Comparison of ENCODE assay signal across 1 cellular context in the genomic region with DNA sequence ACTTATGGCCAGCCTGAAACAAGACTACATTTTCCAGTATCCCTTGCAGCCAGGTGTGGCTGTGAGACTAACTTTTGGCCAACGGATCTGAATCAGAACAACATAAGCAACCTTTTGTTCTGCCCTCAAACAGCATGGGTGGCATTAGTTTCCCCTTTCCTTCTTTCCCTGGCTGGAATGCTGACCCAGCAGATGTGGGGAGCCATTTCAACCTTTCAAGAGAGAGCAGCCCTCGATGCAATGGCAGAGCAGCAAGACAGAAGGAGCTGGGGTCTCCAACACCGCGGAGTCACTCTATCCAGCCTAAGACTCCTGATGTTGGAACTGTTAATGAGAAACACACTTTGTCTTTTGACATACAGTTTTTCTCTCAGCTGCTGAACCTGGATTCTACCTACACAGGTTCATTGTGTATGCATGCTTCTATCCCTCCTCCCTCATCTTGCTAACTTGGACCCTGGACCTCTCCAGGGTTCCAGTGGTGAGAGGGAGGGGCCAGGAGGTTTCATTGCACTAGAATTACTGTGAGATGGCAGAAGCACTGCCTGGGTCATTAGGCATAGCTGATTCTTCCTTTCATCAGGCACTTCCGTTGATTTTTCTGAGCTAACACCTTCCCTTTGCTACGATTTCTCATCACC.
TF ChIP-seq lines count a peak whose summit lies in the region.

No MANE protein-coding gene starts in this region.

TF ChIP-seq in HepG2, 621 proteins besides CTCF, POLR2A, EP300 and RAD21 (continued from another document and continues in another):
- TF ChIP-seq, protein P1, sequence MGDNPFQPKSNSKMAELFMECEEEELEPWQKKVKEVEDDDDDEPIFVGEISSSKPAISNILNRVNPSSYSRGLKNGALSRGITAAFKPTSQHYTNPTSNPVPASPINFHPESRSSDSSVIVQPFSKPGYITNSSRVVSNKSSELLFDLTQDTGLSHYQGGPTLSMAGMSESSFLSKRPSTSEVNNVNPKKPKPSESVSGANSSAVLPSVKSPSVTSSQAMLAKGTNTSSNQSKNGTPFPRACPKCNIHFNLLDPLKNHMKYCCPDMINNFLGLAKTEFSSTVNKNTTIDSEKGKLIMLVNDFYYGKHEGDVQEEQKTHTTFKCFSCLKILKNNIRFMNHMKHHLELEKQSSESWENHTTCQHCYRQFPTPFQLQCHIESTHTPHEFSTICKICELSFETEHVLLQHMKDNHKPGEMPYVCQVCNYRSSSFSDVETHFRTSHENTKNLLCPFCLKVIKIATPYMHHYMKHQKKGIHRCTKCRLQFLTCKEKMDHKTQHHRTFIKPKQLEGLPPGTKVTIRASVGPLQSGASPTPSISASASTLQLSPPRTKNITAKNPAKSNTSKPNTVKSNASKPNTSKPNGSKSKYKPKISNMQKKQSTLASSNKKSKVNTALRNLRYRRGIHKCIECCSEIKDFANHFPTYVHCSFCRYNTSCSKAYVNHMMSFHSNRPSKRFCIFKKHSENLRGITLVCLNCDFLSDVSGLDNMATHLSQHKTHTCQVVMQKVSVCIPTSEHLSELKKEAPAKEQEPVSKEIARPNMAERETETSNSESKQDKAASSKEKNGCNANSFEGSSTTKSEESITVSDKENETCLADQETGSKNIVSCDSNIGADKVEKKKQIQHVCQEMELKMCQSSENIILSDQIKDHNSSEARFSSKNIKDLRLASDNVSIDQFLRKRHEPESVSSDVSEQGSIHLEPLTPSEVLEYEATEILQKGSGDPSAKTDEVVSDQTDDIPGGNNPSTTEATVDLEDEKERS (CRISPR knock-in tag; IDR thresholded peaks at IDR 0.05) = no peak
- TF ChIP-seq ARNT (IDR thresholded peaks at IDR 0.05) (no peak), KAT2B (IDR thresholded peaks at IDR 0.05; ENCODE audit: borderline replicate concordance, low read depth, low read length) (no peak), ZNF672 (CRISPR knock-in tag; IDR thresholded peaks at IDR 0.05) (no peak), RFX1 (IDR thresholded peaks at IDR 0.05) (no peak), SMAD1 (CRISPR knock-in tag; IDR thresholded peaks at IDR 0.05; ENCODE audit: borderline replicate concordance, low read depth) (no peak), MEF2D (CRISPR knock-in tag; IDR thresholded peaks at IDR 0.05) (no peak), TGIF2 (CRISPR knock-in tag; IDR thresholded peaks at IDR 0.05) (0 out of 2 replicates have a peak, but pooled peaks have one; percentile 27), ZNF263 (CRISPR knock-in tag; IDR thresholded peaks at IDR 0.05) (peak; percentile 91), HNF4G (IDR thresholded peaks at IDR 0.05; ENCODE audit: borderline replicate concordance, low read depth, low read length) (peak; percentile 59; the same call in 1 of the 2 replicates), HNF4G (CRISPR knock-in tag; IDR thresholded peaks at IDR 0.05; ENCODE audit: borderline replicate concordance, low read depth) (peak; percentile 25; the same call in 1 of the 2 replicates), ZEB1 (IDR thresholded peaks at IDR 0.05; ENCODE audit: insufficient replicate concordance, low read depth) (peak; percentile 73), CREB1 (IDR thresholded peaks at IDR 0.05) (no peak), CREB1 (CRISPR knock-in tag; IDR thresholded peaks at IDR 0.05) (peak; percentile 19; the same call in 1 of the 2 replicates), JUNB (CRISPR knock-in tag; IDR thresholded peaks at IDR 0.05; ENCODE audit: borderline replicate concordance) (no peak), MBNL3 (CRISPR knock-in tag; conservative IDR thresholded peaks at IDR 0.05) (no peak), NFATC3 (CRISPR knock-in tag; IDR thresholded peaks at IDR 0.05) (no peak), TBX2 (CRISPR knock-in tag; IDR thresholded peaks at IDR 0.05; ENCODE audit: borderline replicate concordance) (0 out of 2 replicates have a peak, but pooled peaks have one; percentile 7), ZNF619 (CRISPR knock-in tag; IDR thresholded peaks at IDR 0.05) (no peak)
- TF ChIP-seq, protein P2, sequence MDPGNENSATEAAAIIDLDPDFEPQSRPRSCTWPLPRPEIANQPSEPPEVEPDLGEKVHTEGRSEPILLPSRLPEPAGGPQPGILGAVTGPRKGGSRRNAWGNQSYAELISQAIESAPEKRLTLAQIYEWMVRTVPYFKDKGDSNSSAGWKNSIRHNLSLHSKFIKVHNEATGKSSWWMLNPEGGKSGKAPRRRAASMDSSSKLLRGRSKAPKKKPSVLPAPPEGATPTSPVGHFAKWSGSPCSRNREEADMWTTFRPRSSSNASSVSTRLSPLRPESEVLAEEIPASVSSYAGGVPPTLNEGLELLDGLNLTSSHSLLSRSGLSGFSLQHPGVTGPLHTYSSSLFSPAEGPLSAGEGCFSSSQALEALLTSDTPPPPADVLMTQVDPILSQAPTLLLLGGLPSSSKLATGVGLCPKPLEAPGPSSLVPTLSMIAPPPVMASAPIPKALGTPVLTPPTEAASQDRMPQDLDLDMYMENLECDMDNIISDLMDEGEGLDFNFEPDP (CRISPR knock-in tag; conservative IDR thresholded peaks at IDR 0.05) = no peak
- TF ChIP-seq, protein P3, sequence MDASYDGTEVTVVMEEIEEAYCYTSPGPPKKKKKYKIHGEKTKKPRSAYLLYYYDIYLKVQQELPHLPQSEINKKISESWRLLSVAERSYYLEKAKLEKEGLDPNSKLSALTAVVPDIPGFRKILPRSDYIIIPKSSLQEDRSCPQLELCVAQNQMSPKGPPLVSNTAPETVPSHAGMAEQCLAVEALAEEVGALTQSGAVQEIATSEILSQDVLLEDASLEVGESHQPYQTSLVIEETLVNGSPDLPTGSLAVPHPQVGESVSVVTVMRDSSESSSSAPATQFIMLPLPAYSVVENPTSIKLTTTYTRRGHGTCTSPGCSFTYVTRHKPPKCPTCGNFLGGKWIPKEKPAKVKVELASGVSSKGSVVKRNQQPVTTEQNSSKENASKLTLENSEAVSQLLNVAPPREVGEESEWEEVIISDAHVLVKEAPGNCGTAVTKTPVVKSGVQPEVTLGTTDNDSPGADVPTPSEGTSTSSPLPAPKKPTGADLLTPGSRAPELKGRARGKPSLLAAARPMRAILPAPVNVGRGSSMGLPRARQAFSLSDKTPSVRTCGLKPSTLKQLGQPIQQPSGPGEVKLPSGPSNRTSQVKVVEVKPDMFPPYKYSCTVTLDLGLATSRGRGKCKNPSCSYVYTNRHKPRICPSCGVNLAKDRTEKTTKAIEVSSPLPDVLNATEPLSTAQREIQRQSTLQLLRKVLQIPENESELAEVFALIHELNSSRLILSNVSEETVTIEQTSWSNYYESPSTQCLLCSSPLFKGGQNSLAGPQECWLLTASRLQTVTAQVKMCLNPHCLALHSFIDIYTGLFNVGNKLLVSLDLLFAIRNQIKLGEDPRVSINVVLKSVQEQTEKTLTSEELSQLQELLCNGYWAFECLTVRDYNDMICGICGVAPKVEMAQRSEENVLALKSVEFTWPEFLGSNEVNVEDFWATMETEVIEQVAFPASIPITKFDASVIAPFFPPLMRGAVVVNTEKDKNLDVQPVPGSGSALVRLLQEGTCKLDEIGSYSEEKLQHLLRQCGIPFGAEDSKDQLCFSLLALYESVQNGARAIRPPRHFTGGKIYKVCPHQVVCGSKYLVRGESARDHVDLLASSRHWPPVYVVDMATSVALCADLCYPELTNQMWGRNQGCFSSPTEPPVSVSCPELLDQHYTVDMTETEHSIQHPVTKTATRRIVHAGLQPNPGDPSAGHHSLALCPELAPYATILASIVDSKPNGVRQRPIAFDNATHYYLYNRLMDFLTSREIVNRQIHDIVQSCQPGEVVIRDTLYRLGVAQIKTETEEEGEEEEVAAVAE (CRISPR knock-in tag; IDR thresholded peaks at IDR 0.05; ENCODE audit: borderline replicate concordance) = no peak
- TF ChIP-seq, protein P4, sequence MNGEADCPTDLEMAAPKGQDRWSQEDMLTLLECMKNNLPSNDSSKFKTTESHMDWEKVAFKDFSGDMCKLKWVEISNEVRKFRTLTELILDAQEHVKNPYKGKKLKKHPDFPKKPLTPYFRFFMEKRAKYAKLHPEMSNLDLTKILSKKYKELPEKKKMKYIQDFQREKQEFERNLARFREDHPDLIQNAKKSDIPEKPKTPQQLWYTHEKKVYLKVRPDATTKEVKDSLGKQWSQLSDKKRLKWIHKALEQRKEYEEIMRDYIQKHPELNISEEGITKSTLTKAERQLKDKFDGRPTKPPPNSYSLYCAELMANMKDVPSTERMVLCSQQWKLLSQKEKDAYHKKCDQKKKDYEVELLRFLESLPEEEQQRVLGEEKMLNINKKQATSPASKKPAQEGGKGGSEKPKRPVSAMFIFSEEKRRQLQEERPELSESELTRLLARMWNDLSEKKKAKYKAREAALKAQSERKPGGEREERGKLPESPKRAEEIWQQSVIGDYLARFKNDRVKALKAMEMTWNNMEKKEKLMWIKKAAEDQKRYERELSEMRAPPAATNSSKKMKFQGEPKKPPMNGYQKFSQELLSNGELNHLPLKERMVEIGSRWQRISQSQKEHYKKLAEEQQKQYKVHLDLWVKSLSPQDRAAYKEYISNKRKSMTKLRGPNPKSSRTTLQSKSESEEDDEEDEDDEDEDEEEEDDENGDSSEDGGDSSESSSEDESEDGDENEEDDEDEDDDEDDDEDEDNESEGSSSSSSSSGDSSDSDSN (CRISPR knock-in tag; IDR thresholded peaks at IDR 0.05) = no peak
- TF ChIP-seq, protein P5, sequence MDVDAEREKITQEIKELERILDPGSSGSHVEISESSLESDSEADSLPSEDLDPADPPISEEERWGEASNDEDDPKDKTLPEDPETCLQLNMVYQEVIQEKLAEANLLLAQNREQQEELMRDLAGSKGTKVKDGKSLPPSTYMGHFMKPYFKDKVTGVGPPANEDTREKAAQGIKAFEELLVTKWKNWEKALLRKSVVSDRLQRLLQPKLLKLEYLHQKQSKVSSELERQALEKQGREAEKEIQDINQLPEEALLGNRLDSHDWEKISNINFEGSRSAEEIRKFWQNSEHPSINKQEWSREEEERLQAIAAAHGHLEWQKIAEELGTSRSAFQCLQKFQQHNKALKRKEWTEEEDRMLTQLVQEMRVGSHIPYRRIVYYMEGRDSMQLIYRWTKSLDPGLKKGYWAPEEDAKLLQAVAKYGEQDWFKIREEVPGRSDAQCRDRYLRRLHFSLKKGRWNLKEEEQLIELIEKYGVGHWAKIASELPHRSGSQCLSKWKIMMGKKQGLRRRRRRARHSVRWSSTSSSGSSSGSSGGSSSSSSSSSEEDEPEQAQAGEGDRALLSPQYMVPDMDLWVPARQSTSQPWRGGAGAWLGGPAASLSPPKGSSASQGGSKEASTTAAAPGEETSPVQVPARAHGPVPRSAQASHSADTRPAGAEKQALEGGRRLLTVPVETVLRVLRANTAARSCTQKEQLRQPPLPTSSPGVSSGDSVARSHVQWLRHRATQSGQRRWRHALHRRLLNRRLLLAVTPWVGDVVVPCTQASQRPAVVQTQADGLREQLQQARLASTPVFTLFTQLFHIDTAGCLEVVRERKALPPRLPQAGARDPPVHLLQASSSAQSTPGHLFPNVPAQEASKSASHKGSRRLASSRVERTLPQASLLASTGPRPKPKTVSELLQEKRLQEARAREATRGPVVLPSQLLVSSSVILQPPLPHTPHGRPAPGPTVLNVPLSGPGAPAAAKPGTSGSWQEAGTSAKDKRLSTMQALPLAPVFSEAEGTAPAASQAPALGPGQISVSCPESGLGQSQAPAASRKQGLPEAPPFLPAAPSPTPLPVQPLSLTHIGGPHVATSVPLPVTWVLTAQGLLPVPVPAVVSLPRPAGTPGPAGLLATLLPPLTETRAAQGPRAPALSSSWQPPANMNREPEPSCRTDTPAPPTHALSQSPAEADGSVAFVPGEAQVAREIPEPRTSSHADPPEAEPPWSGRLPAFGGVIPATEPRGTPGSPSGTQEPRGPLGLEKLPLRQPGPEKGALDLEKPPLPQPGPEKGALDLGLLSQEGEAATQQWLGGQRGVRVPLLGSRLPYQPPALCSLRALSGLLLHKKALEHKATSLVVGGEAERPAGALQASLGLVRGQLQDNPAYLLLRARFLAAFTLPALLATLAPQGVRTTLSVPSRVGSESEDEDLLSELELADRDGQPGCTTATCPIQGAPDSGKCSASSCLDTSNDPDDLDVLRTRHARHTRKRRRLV (CRISPR knock-in tag; IDR thresholded peaks at IDR 0.05) = no peak
- TF ChIP-seq, protein P6, sequence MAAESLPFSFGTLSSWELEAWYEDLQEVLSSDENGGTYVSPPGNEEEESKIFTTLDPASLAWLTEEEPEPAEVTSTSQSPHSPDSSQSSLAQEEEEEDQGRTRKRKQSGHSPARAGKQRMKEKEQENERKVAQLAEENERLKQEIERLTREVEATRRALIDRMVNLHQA (CRISPR knock-in tag; IDR thresholded peaks at IDR 0.05) = no peak
- TF ChIP-seq, protein P7, sequence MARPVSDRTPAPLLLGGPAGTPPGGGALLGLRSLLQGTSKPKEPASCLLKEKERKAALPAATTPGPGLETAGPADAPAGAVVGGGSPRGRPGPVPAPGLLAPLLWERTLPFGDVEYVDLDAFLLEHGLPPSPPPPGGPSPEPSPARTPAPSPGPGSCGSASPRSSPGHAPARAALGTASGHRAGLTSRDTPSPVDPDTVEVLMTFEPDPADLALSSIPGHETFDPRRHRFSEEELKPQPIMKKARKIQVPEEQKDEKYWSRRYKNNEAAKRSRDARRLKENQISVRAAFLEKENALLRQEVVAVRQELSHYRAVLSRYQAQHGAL (CRISPR knock-in tag; IDR thresholded peaks at IDR 0.05; ENCODE audit: not compliant biosample characterization) = no peak
- TF ChIP-seq, protein P8, sequence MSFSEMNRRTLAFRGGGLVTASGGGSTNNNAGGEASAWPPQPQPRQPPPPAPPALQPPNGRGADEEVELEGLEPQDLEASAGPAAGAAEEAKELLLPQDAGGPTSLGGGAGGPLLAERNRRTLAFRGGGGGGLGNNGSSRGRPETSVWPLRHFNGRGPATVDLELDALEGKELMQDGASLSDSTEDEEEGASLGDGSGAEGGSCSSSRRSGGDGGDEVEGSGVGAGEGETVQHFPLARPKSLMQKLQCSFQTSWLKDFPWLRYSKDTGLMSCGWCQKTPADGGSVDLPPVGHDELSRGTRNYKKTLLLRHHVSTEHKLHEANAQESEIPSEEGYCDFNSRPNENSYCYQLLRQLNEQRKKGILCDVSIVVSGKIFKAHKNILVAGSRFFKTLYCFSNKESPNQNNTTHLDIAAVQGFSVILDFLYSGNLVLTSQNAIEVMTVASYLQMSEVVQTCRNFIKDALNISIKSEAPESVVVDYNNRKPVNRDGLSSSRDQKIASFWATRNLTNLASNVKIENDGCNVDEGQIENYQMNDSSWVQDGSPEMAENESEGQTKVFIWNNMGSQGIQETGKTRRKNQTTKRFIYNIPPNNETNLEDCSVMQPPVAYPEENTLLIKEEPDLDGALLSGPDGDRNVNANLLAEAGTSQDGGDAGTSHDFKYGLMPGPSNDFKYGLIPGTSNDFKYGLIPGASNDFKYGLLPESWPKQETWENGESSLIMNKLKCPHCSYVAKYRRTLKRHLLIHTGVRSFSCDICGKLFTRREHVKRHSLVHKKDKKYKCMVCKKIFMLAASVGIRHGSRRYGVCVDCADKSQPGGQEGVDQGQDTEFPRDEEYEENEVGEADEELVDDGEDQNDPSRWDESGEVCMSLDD (CRISPR knock-in tag; IDR thresholded peaks at IDR 0.05; ENCODE audit: borderline replicate concordance) = no peak
